In genomic region chrX:39895228-39896110, GRCh38 we compare ENCODE assay signal across 10 cellular contexts.
DNase-seq lines count a peak whose midpoint lies in the region; ATAC-seq and TF ChIP-seq lines count a peak whose summit lies in the region.
"Had no signal": no experiment of that assay in that cellular context is flagged by ENCODE, and none has a peak within 500 bp of the region (broad histone marks: within the 10 kb centered on the region; RNA-seq: fewer than 3 reads in every experiment).

No MANE protein-coding gene starts in this region.

- ATAC-seq in left ventricle myocardium superior (peak; percentile 8), HG03342 (IDR thresholded peaks at IDR 0.05; ENCODE audit: unreplicated experiment) (no peak), GM18520 (IDR thresholded peaks at IDR 0.05; ENCODE audit: unreplicated experiment) (no peak), HG03439 (IDR thresholded peaks at IDR 0.05; ENCODE audit: unreplicated experiment) (no peak)

- no peaks in the 10 kb centered on the region; the same call in 1 of the 2 replicates for H3K4me1 ChIP-seq in HEK293 (ENCODE audit: control insufficient read depth, insufficient read depth, low read length)
- peaks cover 49% of the 10 kb centered on the region for H3K4me1 ChIP-seq in SJSA1 (replicated peaks)

- no peaks in the 10 kb centered on the region for H3K27me3 ChIP-seq in SJSA1 (replicated peaks)

- H3K36me3 ChIP-seq in HEK293 (ENCODE audit: control insufficient read depth in 2 of 2, insufficient read depth in 1 of 2, low read length in 2 of 2) (no peaks in the 10 kb centered on the region), SJSA1 (no peaks in the 10 kb centered on the region)

- H3K9me3 ChIP-seq in HEK293 (ENCODE audit: control insufficient read depth, insufficient read depth, low read depth, low read length) (no peaks in the 10 kb centered on the region), SJSA1 (replicated peaks) (no peaks in the 10 kb centered on the region)

- CTCF ChIA-PET in HEK293 (lab: Yijun Ruan, JAX), result interaction anchor here (0.6 kb wide), 1 partner anchor 156 kb away, joined by 3 read pairs; no protein-coding TSS in a partner anchor

- TF ChIP-seq CTCF in 22Rv1 (IDR thresholded peaks at IDR 0.05) (no peak), HEK293 (tag by site-specific recombination; IDR thresholded peaks at IDR 0.05) (no peak)

- H3K27ac ChIP-seq in 22Rv1, result peak overlapping the region; percentile 44; the same call in 1 of the 2 replicates
- no peak overlapping the region for H3K27ac ChIP-seq in HEK293 (ENCODE audit: extremely low read depth, low read depth, low read length)
- peak overlapping the region; percentile 94 for H3K27ac ChIP-seq in SJSA1

- POLR2A ChIA-PET in HEK293 (lab: Yijun Ruan, JAX), result no interaction called here

- peak; percentile 82 to 84 for DNase-seq in SJSA1 (ENCODE audit: low read depth in 1 of 2, low spot score in 2 of 2)
- DNase-seq in left ventricle myocardium superior, result no peak
- no peak for DNase-seq in NCI-H187 treated with DMSO at 0.1 percent for 48 hours (lab: John Stamatoyannopoulos, UW)
- DNase-seq: activated CD8-positive, alpha-beta memory T cell treated with anti-CD3 and anti-CD28 coated beads for 24 hours; NCI-H1436 treated with DMSO at 0.1 percent for 48 hours had no signal

- intact Hi-C loops in left ventricle myocardium superior (cut with micrococcal nuclease), result no loop called here

- H3K4me3 ChIP-seq in HEK293 (ENCODE audit: low read depth, low read length), result no peak overlapping the region
- H3K4me3 ChIP-seq in SJSA1, result no peak overlapping the region

TF ChIP-seq in HEK293, 187 proteins besides CTCF, POLR2A, EP300 and RAD21:
- TF ChIP-seq ZIC2 (tag by site-specific recombination; IDR thresholded peaks at IDR 0.05), result peak; percentile 57
- TF ChIP-seq ZNF488 (tag by site-specific recombination; IDR thresholded peaks at IDR 0.05), result no peak
- no peak for TF ChIP-seq ZNF747 (tag by site-specific recombination; IDR thresholded peaks at IDR 0.05)
- no peak for TF ChIP-seq ZNF571 (tag by site-specific recombination; IDR thresholded peaks at IDR 0.05)

Comparison
In these comparisons a context has a peak if more than half of its experiments do, and no peak if none do; other contexts are left out.
1. DNase-seq: peak in SJSA1 (2 of 2); none in left ventricle myocardium superior (single experiment) and NCI-H187 treated with DMSO at 0.1 percent for 48 hours (single experiment).